Comparison of ENCODE assay signal across 8 cellular contexts in genomic region chr1:198056255-198056654, GRCh38.
A peak's percentile ranks its signal among the peaks of the same experiment; 100 is the strongest.
DNase-seq lines count a peak whose midpoint lies in the region; ATAC-seq and TF ChIP-seq lines count a peak whose summit lies in the region.

No MANE protein-coding gene starts in this region.

- H3K27ac ChIP-seq in PC-3 (ENCODE audit: low read length), result no peak overlapping the region

- H3K4me3 ChIP-seq in PC-3 (ENCODE audit: low read length), result no peak overlapping the region

- no peaks in the 10 kb centered on the region for H3F3A ChIP-seq in PC-3 (ENCODE audit: low read length, unreplicated experiment)

- no peak overlapping the region for H3K9ac ChIP-seq in PC-3 (ENCODE audit: low read length)

- no peak for DNase-seq in PC-3
- DNase-seq in kidney tubule cell (ENCODE audit: low spot score), result peak; percentile 8
- DNase-seq in GDM1 (lab: John Stamatoyannopoulos, UW), result no peak
- DNase-seq in NCI-H1930 (lab: John Stamatoyannopoulos, UW), result no peak
- DNase-seq in MV-4-11 (lab: John Stamatoyannopoulos, UW), result no peak
- no peak for DNase-seq in NCI-H1048 (lab: John Stamatoyannopoulos, UW)

- no peaks in the 10 kb centered on the region for H4K20me1 ChIP-seq in PC-3 (ENCODE audit: low read length)

- H2AFZ ChIP-seq in PC-3 (ENCODE audit: low read length), result no peak overlapping the region

- no peaks in the 10 kb centered on the region for H3K9me2 ChIP-seq in PC-3 (replicated peaks; ENCODE audit: low read length)

- TF ChIP-seq CTCF in GM12873 (IDR thresholded peaks at IDR 0.05; ENCODE audit: insufficient read depth, low read depth, low read length, missing control alignments), result peak; percentile 62
- peak; percentile 37 for TF ChIP-seq CTCF in PC-3 (conservative IDR thresholded peaks at IDR 0.05; ENCODE audit: low read depth, low read length)

- no peaks in the 10 kb centered on the region for H3K79me2 ChIP-seq in PC-3 (ENCODE audit: low read length)

- BruUV-seq in PC-3 (replicated peaks; lab: Mats Ljungman, UMichigan), result no TSS peak

- intact Hi-C loops in PC-3 (cut with micrococcal nuclease), result no loop called here

- POLR2A ChIA-PET in PC-3 (lab: Charles Lee; ENCODE audit: unreplicated experiment), result no interaction called here

- H3K4me1 ChIP-seq in PC-3 (ENCODE audit: insufficient read depth, low read length), result no peaks in the 10 kb centered on the region

- ATAC-seq in GM21786 (IDR thresholded peaks at IDR 0.05; ENCODE audit: unreplicated experiment) (peak; percentile 85), PC-3 (no peak)

- no peak overlapping the region for H3K4me2 ChIP-seq in PC-3 (ENCODE audit: low read length)

- H3K27me3 ChIP-seq in PC-3 (ENCODE audit: low read length), result no peaks in the 10 kb centered on the region

- no peaks in the 10 kb centered on the region for H3K36me3 ChIP-seq in PC-3 (ENCODE audit: low read depth, low read length)

- CTCF ChIA-PET in PC-3 (lab: Charles Lee), result no interaction called here

- no peaks in the 10 kb centered on the region for H3K9me3 ChIP-seq in PC-3 (ENCODE audit: low read length)
